18 cellular contexts compared by ENCODE assay signal in the genomic region with DNA sequence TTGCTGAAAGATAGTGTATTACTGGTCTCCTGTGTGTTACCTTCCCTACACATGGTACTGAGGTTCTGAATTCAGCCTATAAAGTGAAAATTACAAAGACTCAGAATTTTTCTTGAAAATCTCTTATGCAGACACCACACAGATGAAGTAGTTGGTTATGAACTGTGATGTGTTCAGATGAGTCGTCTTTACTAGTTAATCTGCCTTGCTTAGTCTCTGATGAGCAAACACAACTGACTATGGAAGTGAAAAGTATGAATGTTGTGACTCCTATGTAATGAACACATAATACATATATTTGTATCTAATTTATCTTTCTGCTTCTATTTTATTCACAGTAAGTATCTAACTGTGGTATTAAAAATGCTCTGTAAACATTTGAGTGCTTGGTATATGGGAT. TPM values are rescaled to one million over a fixed set of nuclear protein-coding genes. Genes with fewer than 3 reads are reported as not detected.
DNase-seq lines count a peak whose midpoint lies in the region; ATAC-seq and TF ChIP-seq lines count a peak whose summit lies in the region.
"Had no signal": no experiment of that assay in that cellular context is flagged by ENCODE, and none has a peak within 500 bp of the region (broad histone marks: within the 10 kb centered on the region; RNA-seq: fewer than 3 reads in every experiment).

No MANE protein-coding gene starts in this region.

- no peak overlapping the region for H2AFZ ChIP-seq in GM23248
- H2AFZ ChIP-seq in neural progenitor cell (replicated peaks), result no peak overlapping the region

- H3K27ac Mint-ChIP-seq in neural progenitor cell, result peak overlapping the region; percentile 13

- H3K27me3 Mint-ChIP-seq in neural progenitor cell (ENCODE audit: insufficient read depth, low read depth), result peaks cover 2% of the 10 kb centered on the region
- H3K27me3 Mint-ChIP-seq: CD4-positive, alpha-beta memory T cell had no signal

- in situ Hi-C loops in GM23248 (cut with MboI), result no loop called here

- H3F3A ChIP-seq in GM23248 (ENCODE audit: insufficient read depth), result peaks cover 44% of the 10 kb centered on the region
- H3F3A ChIP-seq in neural progenitor cell (ENCODE audit: low read depth), result peaks cover 5% of the 10 kb centered on the region

- H3K9me2 ChIP-seq in GM23248 (ENCODE audit: insufficient read depth), result no peaks in the 10 kb centered on the region

- H3K4me1 ChIP-seq in GM23248 (ENCODE audit: insufficient read depth) (peaks cover 31% of the 10 kb centered on the region), neural progenitor cell (peaks cover 6% of the 10 kb centered on the region)

- H3K27ac ChIP-seq in GM23248 (peak overlapping the region; percentile 37), neural progenitor cell (no peak overlapping the region)
- H3K27ac ChIP-seq: BLaER1, KMS-11, RWPE1 had no signal

- WGBS in GM23248 (ENCODE audit: low coverage in 1 of 2, low lambda C conversion rate in 2 of 2, missing lambda C conversion rate in 2 of 2), 2 experiments, result 31 to 46% methylated on average over 1 of the region's 1 CpG

- no peak overlapping the region for H3K4me3 Mint-ChIP-seq in neural progenitor cell
- H3K4me3 Mint-ChIP-seq: CD4-positive, alpha-beta memory T cell had no signal

- H3K27me3 ChIP-seq in GM23248 (replicated peaks; ENCODE audit: insufficient read depth) (no peaks in the 10 kb centered on the region), neural progenitor cell (no peaks in the 10 kb centered on the region)
- H3K27me3 ChIP-seq: BLaER1 had no signal

- H3K9ac ChIP-seq in GM23248, result no peak overlapping the region
- no peak overlapping the region for H3K9ac ChIP-seq in neural progenitor cell
- H3K9ac ChIP-seq: BLaER1, KMS-11 had no signal

- H3K4me2 ChIP-seq in GM23248 (ENCODE audit: unreplicated experiment) (no peak overlapping the region), neural progenitor cell (no peak overlapping the region)
- H3K4me2 ChIP-seq: BLaER1, KMS-11 had no signal

- DNase-seq in GM23248 (peak; percentile 67), RKO (ENCODE audit: low spot score) (peak; percentile 64), epithelial cell of esophagus (ENCODE audit: low read depth) (peak; percentile 51), neural progenitor cell (ENCODE audit: low spot score) (no peak), DMS 273 treated with DMSO at 0.1 percent for 48 hours (lab: John Stamatoyannopoulos, UW) (no peak)
- no peak for DNase-seq in activated effector memory CD4-positive, alpha-beta T cell treated with anti-CD3 and anti-CD28 coated beads, Interleukin-2, amount 50 U/mL, for 16 hours
- DNase-seq: CD4-positive, alpha-beta memory T cell; NCI-H1417 treated with DMSO at 0.1 percent for 48 hours; NCI-H1930; NCI-H226; NCI-H524; NCI-H82; PC-3; SIG-M5 had no signal

- H3K9me3 ChIP-seq in GM23248 (ENCODE audit: low read depth) (no peaks in the 10 kb centered on the region), neural progenitor cell (ENCODE audit: low read depth) (no peaks in the 10 kb centered on the region)
- H3K9me3 ChIP-seq: BLaER1 had no signal

- H4K20me1 ChIP-seq in GM23248 (ENCODE audit: insufficient read depth) (no peaks in the 10 kb centered on the region; the same call in 1 of the 2 replicates), neural progenitor cell (ENCODE audit: low read depth) (no peaks in the 10 kb centered on the region)
- H4K20me1 ChIP-seq: BLaER1 had no signal

- TF ChIP-seq CTCF in epithelial cell of esophagus (IDR thresholded peaks at IDR 0.05; ENCODE audit: insufficient read depth, low read depth, low read length, missing control alignments), result no peak
- TF ChIP-seq CTCF in neural progenitor cell (IDR thresholded peaks at IDR 0.05), result no peak

- H3K4me3 ChIP-seq in GM23248 (no peak overlapping the region), epithelial cell of esophagus (ENCODE audit: low read length) (no peak overlapping the region), neural progenitor cell (no peak overlapping the region)
- H3K4me3 ChIP-seq: BLaER1 had no signal

- peaks cover 10% of the 10 kb centered on the region for H3K4me1 Mint-ChIP-seq in neural progenitor cell

- no peaks in the 10 kb centered on the region for H3K9me3 Mint-ChIP-seq in neural progenitor cell

- H3K36me3 ChIP-seq in GM23248 (ENCODE audit: low read depth) (peaks cover 13% of the 10 kb centered on the region), neural progenitor cell (peaks cover 9% of the 10 kb centered on the region)

- ATAC-seq in GM21576 (IDR thresholded peaks at IDR 0.05; ENCODE audit: unreplicated experiment), result no peak
- ATAC-seq: PC-3 had no signal

- peaks cover 19% of the 10 kb centered on the region for H3K36me3 Mint-ChIP-seq in neural progenitor cell

- H3K79me2 ChIP-seq in GM23248 (ENCODE audit: insufficient read depth) (peaks cover 20% of the 10 kb centered on the region), neural progenitor cell (ENCODE audit: low read depth) (peaks cover 7% of the 10 kb centered on the region)

RNA-seq across cellular contexts. Expression of gene MTERF2, which starts 4.7 kb away (rescaled TPM):
- 4.6 and 6.4 TPM in 2 replicates for total RNA-seq in GM23248 (2014; rRNA removed; shearing (Covaris generic))
- polyA plus RNA-seq in GM23248 (2016; fragmentation: Nextera tagmentation; extraction: Ambion mirVana), result 6.4 and 7.7 TPM in 2 replicates
- total RNA-seq in neural progenitor cell (ENCODE audit: low replicate concordance), result 16.5 and 25.1 TPM in 2 replicates

RNA-seq across cellular contexts. Expression of gene TMEM263, which starts 26.5 kb away (rescaled TPM):
- 132 and 147 TPM in 2 replicates for total RNA-seq in GM23248 (2014; rRNA removed; shearing (Covaris generic))
- polyA plus RNA-seq in GM23248 (2016; fragmentation: Nextera tagmentation; extraction: Ambion mirVana), result 136 and 139 TPM in 2 replicates
- 25.8 and 39.7 TPM in 2 replicates for total RNA-seq in neural progenitor cell (ENCODE audit: low replicate concordance)

Comparison
In these comparisons a context has a peak if more than half of its experiments do, and no peak if none do; other contexts are left out.
1. DNase-seq: peak in GM23248 (single experiment), RKO (single experiment) and epithelial cell of esophagus (single experiment); none in neural progenitor cell (single experiment), activated effector memory CD4-positive, alpha-beta T cell treated with anti-CD3 and anti-CD28 coated beads, Interleukin-2, amount 50 U/mL, for 16 hours (single experiment) and DMS 273 treated with DMSO at 0.1 percent for 48 hours (single experiment).